Comparison of ENCODE assay signal across 8 cellular contexts in genomic region chr11:65355013-65355775, GRCh38. TPM values are rescaled to one million over a fixed set of nuclear protein-coding genes. Genes with fewer than 3 reads are reported as not detected.
DNase-seq lines count a peak whose midpoint lies in the region; ATAC-seq, FAIRE-seq and TF ChIP-seq lines count a peak whose summit lies in the region.

No MANE protein-coding gene starts in this region.

- H2AK5ac ChIP-seq in trophoblast cell (ENCODE audit: low read length), result no peak overlapping the region

- H3K27me3 ChIP-seq in trophoblast cell (ENCODE audit: insufficient read depth, low read length), result peaks cover 6% of the 10 kb centered on the region

- H2AFZ ChIP-seq in trophoblast cell (ENCODE audit: insufficient read depth, low read length, poor library complexity), result peak overlapping the region; percentile 71

- peaks cover 0 to 7% of the 10 kb centered on the region in 2 experiments for H3K4me1 ChIP-seq in trophoblast cell (ENCODE audit: control insufficient read depth in 1 of 2, insufficient read depth in 2 of 2, low read length in 2 of 2)

- in situ Hi-C loops in ACHN (cut with HindIII; ENCODE audit: low pct_ligation_motif_present, low pct_unique_long_range_greater_than_20kb, low sequenced_read_pairs), result no loop called here

- H3K79me1 ChIP-seq in trophoblast cell (ENCODE audit: low read length), result no peaks in the 10 kb centered on the region

- H3K79me2 ChIP-seq in trophoblast cell (ENCODE audit: control insufficient read depth, insufficient read depth, low read length, poor library complexity), result no peaks in the 10 kb centered on the region

- H3K27ac ChIP-seq in trophoblast cell (ENCODE audit: low read depth, low read length), result no peak overlapping the region

- H3K23ac ChIP-seq in trophoblast cell (ENCODE audit: low read length), result no peak overlapping the region

- TF ChIP-seq CTCF in foreskin fibroblast (IDR thresholded peaks at IDR 0.05; ENCODE audit: low read depth, low read length), result no peak

- no peak overlapping the region for H2BK12ac ChIP-seq in trophoblast cell (ENCODE audit: low read length)

- H3K9me3 ChIP-seq in trophoblast cell (ENCODE audit: insufficient read depth, low read depth, low read length), result peaks cover 5% of the 10 kb centered on the region

- H3K9ac ChIP-seq in trophoblast cell (ENCODE audit: low read length), result no peak overlapping the region

- ATAC-seq in HG03442 (IDR thresholded peaks at IDR 0.05; ENCODE audit: unreplicated experiment), result peak; percentile 16

- no peak overlapping the region for H4K91ac ChIP-seq in trophoblast cell (ENCODE audit: low read depth, low read length)

- no peak overlapping the region for H2BK5ac ChIP-seq in trophoblast cell (ENCODE audit: low read depth, low read length, poor library complexity)

- H3K4ac ChIP-seq in trophoblast cell (ENCODE audit: low read depth, low read length), result no peak overlapping the region

- H3K14ac ChIP-seq in trophoblast cell (ENCODE audit: low read length), result no peak overlapping the region

- H4K12ac ChIP-seq in trophoblast cell (ENCODE audit: low read depth, low read length), result no peak overlapping the region

- no peak overlapping the region for H2BK120ac ChIP-seq in trophoblast cell (ENCODE audit: insufficient read depth, low read length, poor library complexity)

- WGBS in trophoblast cell (ENCODE audit: extremely low coverage, insufficient coverage, insufficient read length), result no CpG with 5 or more reads among the region's 47 CpGs

- H3K18ac ChIP-seq in trophoblast cell (ENCODE audit: low read length), result no peak overlapping the region

- FAIRE-seq in GM19239 (lab: Jason Lieb, UNC), result peak; percentile 68

- no peak overlapping the region for H4K8ac ChIP-seq in trophoblast cell (ENCODE audit: low read depth, low read length)

- H3K4me2 ChIP-seq in trophoblast cell (ENCODE audit: low read length), result peak overlapping the region; percentile 96

- H3K4me3 ChIP-seq in foreskin fibroblast (ENCODE audit: low read depth in 1 of 2, low read length in 2 of 2) (peak overlapping the region; percentile 33 to 51), trophoblast cell (ENCODE audit: low read depth, low read length) (peak overlapping the region; percentile 77)

- DNase-seq in ACHN, result peak; percentile 8
- peak; percentile 58 for DNase-seq in GM19239 (ENCODE audit: insufficient read length, low spot score)
- DNase-seq in NOMO-1 treated with dmso at 0.1 percent for 144 hours (lab: John Stamatoyannopoulos, UW; ENCODE audit: unreplicated experiment), result peak; percentile 54
- DNase-seq in activated T-helper 1 cell treated with Interleukin-2 at 50 U/mL for 16 hours (ENCODE audit: low read depth), result peak; percentile 49
- no peak for DNase-seq in foreskin fibroblast
- DNase-seq in trophoblast cell, result peak in 1 of 2 donors; percentile 52
- DNase-seq in HCEC 1CT, result no peak

- H3K36me3 ChIP-seq in trophoblast cell (ENCODE audit: control insufficient read depth in 1 of 2, insufficient read depth in 2 of 2, low read length in 2 of 2), result peaks cover 21 to 23% of the 10 kb centered on the region in 2 experiments

RNA-seq across cellular contexts. Expression of gene TIGD3, which starts 0.6 kb away (rescaled TPM):
- polyA plus RNA-seq in trophoblast cell (2013), result 2.1 and 2.3 TPM in 2 replicates

RNA-seq across cellular contexts. Expression of gene DPF2, which starts 21.5 kb away (rescaled TPM):
- polyA plus RNA-seq in trophoblast cell (2013), result 64.3 and 69.7 TPM in 2 replicates

RNA-seq across cellular contexts. Expression of gene SLC25A45, which starts 27.3 kb away (rescaled TPM):
- polyA plus RNA-seq in trophoblast cell (2013), result 0.93 and 1.1 TPM in 2 replicates

RNA-seq across cellular contexts. Expression of gene FRMD8, which starts 31.2 kb away (rescaled TPM):
- 21.2 and 22.9 TPM in 2 replicates for polyA plus RNA-seq in trophoblast cell (2013)

RNA-seq across cellular contexts. Expression of gene CDC42EP2, which starts 40.5 kb away (rescaled TPM):
- 7.2 and 7.7 TPM in 2 replicates for polyA plus RNA-seq in trophoblast cell (2013)

Comparison
In these comparisons a context has a peak if more than half of its experiments do, and no peak if none do; other contexts are left out.
1. DNase-seq: peak in ACHN (single experiment), GM19239 (single experiment), NOMO-1 treated with dmso at 0.1 percent for 144 hours (single experiment) and activated T-helper 1 cell treated with Interleukin-2 at 50 U/mL for 16 hours (single experiment); none in foreskin fibroblast (0 of 2) and HCEC 1CT (single experiment).